26 cellular contexts compared by ENCODE assay signal in genomic region chr9:126543490-126543889, GRCh38.
DNase-seq lines count a peak whose midpoint lies in the region; ATAC-seq, FAIRE-seq and TF ChIP-seq lines count a peak whose summit lies in the region.
"Had no signal": no experiment of that assay in that cellular context is flagged by ENCODE, and none has a peak within 500 bp of the region (broad histone marks: within the 10 kb centered on the region; RNA-seq: fewer than 3 reads in every experiment).

No MANE protein-coding gene starts in this region.

- CTCF ChIA-PET in HEK293 (lab: Yijun Ruan, JAX) (interaction anchor here (0.6 to 1.2 kb wide), 4 partner anchors 12 to 985 kb away, joined by 3 read pairs; no protein-coding TSS in a partner anchor), WTC11 (lab: Charles Lee) (interaction anchor here (0.8 to 4.1 kb wide), 2 partner anchors 14 to 43 kb away, joined by 4 to 18 read pairs; no protein-coding TSS in a partner anchor), H1 (lab: Charles Lee; ENCODE audit: partially characterized antibody) (interaction anchor here (0.7 to 1.8 kb wide), 2 partner anchors 29 to 239 kb away, joined by 3 to 5 read pairs; no protein-coding TSS in a partner anchor)

- no peak for ATAC-seq in WTC11
- no peak for ATAC-seq in HG03342 (IDR thresholded peaks at IDR 0.05; ENCODE audit: unreplicated experiment)
- ATAC-seq: GM12878 had no signal

- no peak for TF ChIP-seq RAD21 in H1 (IDR thresholded peaks at IDR 0.05 in 1 of 2, conservative IDR thresholded peaks at IDR 0.05 in 1 of 2; ENCODE audit: low read depth in 2 of 2, low read length in 2 of 2)

- no peak overlapping the region for H3K4me2 ChIP-seq in H1 (ENCODE audit: insufficient read depth in 1 of 2, low read depth in 2 of 2, low read length in 2 of 2)
- H3K4me2 ChIP-seq: BLaER1 had no signal

- no peak overlapping the region for H3K14ac ChIP-seq in H1 (ENCODE audit: insufficient read length)

- no peak overlapping the region for H2BK15ac ChIP-seq in H1 (ENCODE audit: low read length)

- no peaks in the 10 kb centered on the region for H4K20me1 ChIP-seq in H1 (replicated peaks in 1 of 2; ENCODE audit: control insufficient read depth in 1 of 2, insufficient read depth in 2 of 2, low read length in 2 of 2)
- H4K20me1 ChIP-seq: BLaER1 had no signal

- no peaks in the 10 kb centered on the region for H3K4me1 ChIP-seq in HEK293 (ENCODE audit: control insufficient read depth, insufficient read depth, low read length)
- no peaks in the 10 kb centered on the region for H3K4me1 ChIP-seq in H1 (replicated peaks in 1 of 4; ENCODE audit: control insufficient read depth in 3 of 4, insufficient read depth in 4 of 4, low read length in 3 of 4)
- H3K4me1 ChIP-seq in kidney (ENCODE audit: control insufficient read depth in 1 of 2, insufficient read depth in 1 of 2, low read depth in 1 of 2, low read length in 2 of 2), result no peaks in the 10 kb centered on the region

- no peak overlapping the region for H2BK120ac ChIP-seq in H1 (replicated peaks; ENCODE audit: low read depth, low read length)

- no peaks in the 10 kb centered on the region for H3K79me2 ChIP-seq in H1 (ENCODE audit: control insufficient read depth in 1 of 2, insufficient read depth in 2 of 2, low read length in 2 of 2)

- H3K27ac Mint-ChIP-seq in WTC11, result no peak overlapping the region
- H3K27ac Mint-ChIP-seq: CD4-positive, alpha-beta memory T cell; CD4-positive, CD25-positive, alpha-beta regulatory T cell; CD8-positive, alpha-beta memory T cell had no signal

- TF ChIP-seq CTCF in HEK293 (tag by site-specific recombination; IDR thresholded peaks at IDR 0.05) (no peak), WTC11 (IDR thresholded peaks at IDR 0.05) (no peak), H1 (IDR thresholded peaks at IDR 0.05; ENCODE audit: control extremely low read depth in 1 of 3, insufficient read depth in 1 of 3, low read depth in 1 of 3, low read length in 3 of 3) (no peak), kidney (IDR thresholded peaks at IDR 0.05; ENCODE audit: borderline replicate concordance, extremely low read depth, insufficient read depth) (no peak)

- no CpG with 5 or more reads among the region's 3 CpGs for WGBS in H1 (ENCODE audit: extremely low coverage in 1 of 2, insufficient coverage in 1 of 2, insufficient read length in 1 of 2, insufficient replicate concordance in 2 of 2, low coverage in 1 of 2, low lambda C conversion rate in 2 of 2, missing lambda C conversion rate in 1 of 2), 2 experiments

- H3K9me3 ChIP-seq in HEK293 (ENCODE audit: control insufficient read depth, insufficient read depth, low read depth, low read length), result no peaks in the 10 kb centered on the region
- peaks cover 0 to 3% of the 10 kb centered on the region in 2 experiments; a peak in 1 of 4 replicates for H3K9me3 ChIP-seq in H1 (ENCODE audit: insufficient read depth in 2 of 2, low read depth in 1 of 2, low read length in 1 of 2)
- H3K9me3 ChIP-seq in kidney (ENCODE audit: control insufficient read depth in 1 of 2, low read length in 2 of 2), result no peaks in the 10 kb centered on the region
- H3K9me3 ChIP-seq: BE2C, BLaER1 had no signal

- intact Hi-C loops in kidney (cut with DNase I), result no loop called here

- H3K4me3 ChIP-seq in HEK293 (ENCODE audit: low read depth, low read length), result no peak overlapping the region
- H3K4me3 ChIP-seq in H1 (ENCODE audit: extremely low read depth in 1 of 4, insufficient read depth in 2 of 4, low read depth in 3 of 4, low read length in 4 of 4), result no peak overlapping the region
- no peak overlapping the region for H3K4me3 ChIP-seq in kidney (ENCODE audit: low read length in 2 of 2)
- H3K4me3 ChIP-seq: BLaER1, GM12878 had no signal

- POLR2A ChIA-PET in HEK293 (lab: Yijun Ruan, JAX) (no interaction called here), WTC11 (lab: Charles Lee) (no interaction called here), H1 (lab: Charles Lee; ENCODE audit: partially characterized antibody) (no interaction called here)

- H3K79me1 ChIP-seq in H1 (ENCODE audit: low read depth, low read length), result no peaks in the 10 kb centered on the region

- H3K23ac ChIP-seq in H1 (ENCODE audit: insufficient read length), result no peak overlapping the region

- no peaks in the 10 kb centered on the region for H3K27me3 ChIP-seq in H1 (replicated peaks in 1 of 4; ENCODE audit: control insufficient read depth in 3 of 4, extremely low read depth in 1 of 4, insufficient read depth in 3 of 4, low read length in 3 of 4)
- H3K27me3 ChIP-seq: BE2C, BLaER1 had no signal

- no peak overlapping the region for H4K5ac ChIP-seq in H1 (ENCODE audit: insufficient read length, low read depth, low read length)

- no peak overlapping the region for H2AK5ac ChIP-seq in H1 (ENCODE audit: low read depth, low read length)

- no peak for TF ChIP-seq POLR2A in H1 (IDR thresholded peaks at IDR 0.05; ENCODE audit: control extremely low read depth in 1 of 2, low read depth in 2 of 2, low read length in 2 of 2)

- H4K8ac ChIP-seq in H1 (ENCODE audit: extremely low read depth, insufficient read depth, low read length), result no peak overlapping the region

- no peak overlapping the region for H3K18ac ChIP-seq in H1 (ENCODE audit: extremely low read depth, low read length)

- no peaks in the 10 kb centered on the region for H3K4me1 Mint-ChIP-seq in WTC11
- H3K4me1 Mint-ChIP-seq: CD4-positive, alpha-beta memory T cell; CD4-positive, CD25-positive, alpha-beta regulatory T cell; CD8-positive, alpha-beta memory T cell had no signal

- H3K9me3 Mint-ChIP-seq in WTC11, result peaks cover 5% of the 10 kb centered on the region
- H3K9me3 Mint-ChIP-seq: CD4-positive, alpha-beta memory T cell; CD4-positive, CD25-positive, alpha-beta regulatory T cell; CD8-positive, alpha-beta memory T cell had no signal

- FAIRE-seq in H1 (lab: Jason Lieb, UNC) (no peak), kidney (lab: Jason Lieb, UNC) (no peak)
- FAIRE-seq: A204.1, GM12878, GM12892, GM18507 had no signal

- H2BK20ac ChIP-seq in H1 (ENCODE audit: low read length), result no peak overlapping the region

- no peak overlapping the region for H3K56ac ChIP-seq in H1 (replicated peaks; ENCODE audit: insufficient read length, low read depth, low read length)

- H3K36me3 Mint-ChIP-seq in WTC11, result peaks cover 5% of the 10 kb centered on the region
- H3K36me3 Mint-ChIP-seq: CD14-positive monocyte; CD4-positive, alpha-beta memory T cell; CD4-positive, CD25-positive, alpha-beta regulatory T cell; CD8-positive, alpha-beta memory T cell had no signal

- no peak overlapping the region for H2BK12ac ChIP-seq in H1 (ENCODE audit: low read depth, low read length)

- no peak for DNase-seq in WTC11 (ENCODE audit: low spot score)
- DNase-seq in H1 (ENCODE audit: low read depth in 1 of 2, low spot score in 2 of 2), result no peak
- DNase-seq in kidney, result no peak
- DNase-seq: 8988T; ACHN; BE2C; C1 segment of cervical spinal cord; CD4-positive, alpha-beta memory T cell; CD4-positive, CD25-positive, alpha-beta regulatory T cell; CD8-positive, alpha-beta memory T cell; COR-L47; DMS 273 treated with DMSO at 0.1 percent for 48 hours; DMS153; DMS53; DMS79; DND-41; EL; GDM1 had no signal

- H2AFZ ChIP-seq in H1 (ENCODE audit: low read length), result no peak overlapping the region

- H3K4me3 Mint-ChIP-seq in WTC11, result no peak overlapping the region
- H3K4me3 Mint-ChIP-seq: CD14-positive monocyte; CD4-positive, alpha-beta memory T cell; CD4-positive, CD25-positive, alpha-beta regulatory T cell; CD8-positive, alpha-beta memory T cell had no signal

- H3K36me3 ChIP-seq in HEK293 (ENCODE audit: control insufficient read depth in 2 of 2, insufficient read depth in 1 of 2, low read length in 2 of 2), result no peaks in the 10 kb centered on the region
- no peaks in the 10 kb centered on the region for H3K36me3 ChIP-seq in H1 (ENCODE audit: control insufficient read depth in 2 of 4, insufficient read depth in 4 of 4, low read length in 3 of 4)
- no peaks in the 10 kb centered on the region for H3K36me3 ChIP-seq in kidney (ENCODE audit: control insufficient read depth in 1 of 2, insufficient read depth in 2 of 2, low read length in 2 of 2)
- H3K36me3 ChIP-seq: BE2C, BLaER1 had no signal

- no peak overlapping the region for H3K9ac ChIP-seq in H1 (replicated peaks in 1 of 4; ENCODE audit: extremely low read depth in 1 of 4, low read depth in 3 of 4, low read length in 3 of 4)
- no peak overlapping the region for H3K9ac ChIP-seq in kidney (ENCODE audit: low read length in 2 of 2)
- H3K9ac ChIP-seq: BLaER1 had no signal

- TF ChIP-seq EP300 in H1 (IDR thresholded peaks at IDR 0.05; ENCODE audit: borderline replicate concordance in 1 of 2, low read depth in 2 of 2, low read length in 2 of 2), result no peak

- H2BK5ac ChIP-seq in H1 (ENCODE audit: low read depth, low read length), result no peak overlapping the region

- H4K91ac ChIP-seq in H1 (replicated peaks; ENCODE audit: insufficient read length, low read length), result no peak overlapping the region

- no peaks in the 10 kb centered on the region; the same call in 1 of the 2 replicates for H3K27me3 Mint-ChIP-seq in WTC11 (ENCODE audit: low read depth)

- H3K23me2 ChIP-seq in H1 (ENCODE audit: low read depth, low read length), result no peaks in the 10 kb centered on the region

- H3K4ac ChIP-seq in H1 (replicated peaks; ENCODE audit: insufficient read length, low read depth, low read length), result no peak overlapping the region

- no peak overlapping the region for H3K27ac ChIP-seq in HEK293 (ENCODE audit: extremely low read depth, low read depth, low read length)
- H3K27ac ChIP-seq in H1 (ENCODE audit: low read depth, low read length), result no peak overlapping the region
- H3K27ac ChIP-seq in kidney (ENCODE audit: low read depth in 2 of 2, low read length in 2 of 2), result no peak overlapping the region
- H3K27ac ChIP-seq: BLaER1 had no signal

TF ChIP-seq in HEK293, 187 proteins besides CTCF, POLR2A, EP300 and RAD21 (continues in another document):
- TF ChIP-seq ZNF768 (tag by site-specific recombination; IDR thresholded peaks at IDR 0.05) (no peak), ZNF792 (tag by site-specific recombination; IDR thresholded peaks at IDR 0.05) (no peak), ZNF596 (tag by site-specific recombination; IDR thresholded peaks at IDR 0.05) (no peak), ZNF155 (tag by site-specific recombination; IDR thresholded peaks at IDR 0.05) (no peak), ZNF843 (tag by site-specific recombination; IDR thresholded peaks at IDR 0.05) (no peak)

TF ChIP-seq in WTC11, 78 proteins besides CTCF, POLR2A, EP300 and RAD21:
- TF ChIP-seq FOXJ3 (CRISPR knock-in tag; IDR thresholded peaks at IDR 0.05; ENCODE audit: borderline replicate concordance) (no peak), GTF2I (CRISPR knock-in tag; conservative IDR thresholded peaks at IDR 0.05) (peak; percentile 82)

TF ChIP-seq in H1, 55 proteins besides CTCF, POLR2A, EP300 and RAD21 (continues in another document):
- TF ChIP-seq NANOG (IDR thresholded peaks at IDR 0.05; ENCODE audit: insufficient read depth, low read depth, low read length, poor library complexity, severe bottlenecking), result no peak
- no peak for TF ChIP-seq JUN (IDR thresholded peaks at IDR 0.05; ENCODE audit: low read depth, low read length)
- no peak for TF ChIP-seq CTBP2 (IDR thresholded peaks at IDR 0.05; ENCODE audit: borderline replicate concordance, insufficient read depth, insufficient read length, low read length)
- TF ChIP-seq KDM4A (IDR thresholded peaks at IDR 0.05; ENCODE audit: low read depth, low read length, severe bottlenecking), result no peak
- no peak for TF ChIP-seq SP4 (IDR thresholded peaks at IDR 0.05; ENCODE audit: low read length)
- no peak for TF ChIP-seq RXRA (IDR thresholded peaks at IDR 0.05; ENCODE audit: insufficient read depth, low read depth, low read length)
